In the genomic region with DNA sequence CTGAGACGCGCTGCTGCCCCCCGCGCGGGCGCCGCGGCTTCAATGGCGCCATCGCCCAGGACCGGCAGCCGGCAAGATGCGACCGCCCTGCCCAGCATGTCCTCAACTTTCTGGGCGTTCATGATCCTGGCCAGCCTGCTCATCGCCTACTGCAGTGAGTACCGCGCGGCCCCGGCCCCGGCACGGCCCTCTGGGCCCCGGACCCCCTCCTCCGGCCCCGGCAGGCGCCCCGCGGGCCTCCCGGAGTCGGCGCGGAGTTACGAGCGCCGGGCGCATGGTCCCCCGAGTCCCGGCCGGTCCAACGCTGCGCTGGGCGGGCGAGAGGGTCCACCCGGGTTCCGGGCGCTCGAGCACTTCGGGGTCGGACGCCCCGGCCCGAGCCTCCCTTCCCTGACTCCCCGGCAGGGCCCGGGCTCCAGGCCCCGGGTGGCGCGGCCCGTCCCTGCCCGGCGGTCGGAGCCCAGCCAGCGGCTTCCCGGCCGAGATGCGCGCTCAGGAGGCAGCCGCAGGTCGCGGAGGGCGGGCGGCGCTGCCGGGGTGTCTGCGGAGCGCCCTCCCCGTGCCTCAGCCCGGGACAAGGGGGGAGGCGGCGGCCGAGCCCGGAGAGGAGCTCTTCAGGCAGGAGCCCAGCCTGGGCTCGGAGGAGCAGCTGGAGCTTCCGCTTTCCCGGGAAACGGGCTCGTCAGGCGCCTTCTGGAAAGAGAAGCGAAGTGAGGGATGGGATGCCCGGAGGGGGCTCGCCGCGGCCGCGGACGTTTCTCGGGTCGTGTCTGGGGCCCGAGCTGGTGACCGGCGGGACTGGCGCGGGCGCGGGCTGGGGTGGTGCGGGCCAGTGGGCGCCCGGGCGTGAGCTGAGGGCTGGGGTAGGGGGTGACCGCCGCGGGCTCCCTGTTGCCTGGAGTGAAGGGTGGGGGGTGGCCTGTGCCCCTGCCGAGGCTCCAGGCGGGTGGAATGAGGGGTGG, we compare ENCODE assay signal across 10 cellular contexts.
DNase-seq lines count a peak whose midpoint lies in the region; ATAC-seq, FAIRE-seq and TF ChIP-seq lines count a peak whose summit lies in the region.
"Had no signal": no experiment of that assay in that cellular context is flagged by ENCODE, and none has a peak within 500 bp of the region (broad histone marks: within the 10 kb centered on the region; RNA-seq: fewer than 3 reads in every experiment).

No MANE protein-coding gene starts in this region.

- H3K9me3 Mint-ChIP-seq in H9 (no peaks in the 10 kb centered on the region; a peak in 1 of 5 replicates), brain (peaks cover 0 to 11% (median 0%) of the 10 kb centered on the region in 5 experiments)
- H3K9me3 Mint-ChIP-seq: activated B cell treated with CpG ODN at 0.5 μM for 24 hours had no signal

- H2BK12ac ChIP-seq in H9 (ENCODE audit: insufficient read length, low read depth, low read length) = no peak overlapping the region

- no peak overlapping the region for H3K4ac ChIP-seq in H9 (ENCODE audit: low read depth, low read length)

- H2BK15ac ChIP-seq in H9 (ENCODE audit: low read depth, low read length) = no peak overlapping the region

- no peak for TF ChIP-seq CTCF in H9 (conservative IDR thresholded peaks at IDR 0.05)
- TF ChIP-seq CTCF in brain (conservative IDR thresholded peaks at IDR 0.05) = no peak
- TF ChIP-seq CTCF in kidney (IDR thresholded peaks at IDR 0.05; ENCODE audit: borderline replicate concordance, extremely low read depth, insufficient read depth) = no peak

- no peak overlapping the region for H2BK5ac ChIP-seq in H9 (ENCODE audit: insufficient read length, low read length)

- intact Hi-C loops in kidney (cut with DNase I) = no loop called here

- H3K4me1 ChIP-seq in H9 (ENCODE audit: insufficient read depth, low read length) (peaks cover 3% of the 10 kb centered on the region; the same call in 1 of the 2 replicates), kidney (ENCODE audit: control insufficient read depth in 1 of 2, insufficient read depth in 1 of 2, low read depth in 1 of 2, low read length in 2 of 2) (no peaks in the 10 kb centered on the region)

- H3K9me3 ChIP-seq in H9 (ENCODE audit: control insufficient read depth, low read depth, low read length) (no peaks in the 10 kb centered on the region), kidney (ENCODE audit: control insufficient read depth in 1 of 2, low read length in 2 of 2) (no peaks in the 10 kb centered on the region)

- no peak for FAIRE-seq in kidney (lab: Jason Lieb, UNC)

- peaks cover 36 to 49% of the 10 kb centered on the region in 2 experiments for H3K4me1 Mint-ChIP-seq in H9
- peaks cover 67% of the 10 kb centered on the region for H3K4me1 Mint-ChIP-seq in brain

- H3K9ac ChIP-seq in H9 (ENCODE audit: extremely low read depth, insufficient read length, low read length) (no peak overlapping the region), kidney (ENCODE audit: low read length in 2 of 2) (no peak overlapping the region)

- H3K27ac ChIP-seq in H9 (ENCODE audit: insufficient read length, low read depth, low read length) (no peak overlapping the region), kidney (ENCODE audit: low read depth in 2 of 2, low read length in 2 of 2) (no peak overlapping the region), skin epidermis (peak overlapping the region in 7 of 21 experiments; percentile 34 to 88 (median 66))

- H3K79me2 ChIP-seq in H9 (ENCODE audit: insufficient read depth, low read length) = peaks cover 9% of the 10 kb centered on the region; the same call in 1 of the 2 replicates

- H2BK120ac ChIP-seq in H9 (ENCODE audit: low read depth, low read length, poor library complexity, severe bottlenecking) = no peak overlapping the region

- no peak overlapping the region for H4K91ac ChIP-seq in H9 (ENCODE audit: insufficient read length, low read depth, low read length)

- H3K27ac Mint-ChIP-seq in H9 = no peak overlapping the region
- peak overlapping the region in 2 of 5 experiments; percentile 87 to 94 for H3K27ac Mint-ChIP-seq in brain
- H3K27ac Mint-ChIP-seq: activated B cell treated with CpG ODN at 0.5 μM for 24 hours had no signal

- H2AFZ ChIP-seq in H9 (ENCODE audit: low read length) = no peak overlapping the region

- H3K23me2 ChIP-seq in H9 (ENCODE audit: insufficient read length, low read depth, low read length, poor library complexity, severe bottlenecking) = peaks cover 17% of the 10 kb centered on the region

- H2AK5ac ChIP-seq in H9 (ENCODE audit: insufficient read length, low read length) = no peak overlapping the region

- no peak overlapping the region for H3K56ac ChIP-seq in H9 (ENCODE audit: insufficient read length, low read depth, low read length)

- H3K36me3 Mint-ChIP-seq in H9 (ENCODE audit: insufficient read depth in 1 of 3, low read depth in 3 of 3) (peaks cover 0 to 10% (median 1%) of the 10 kb centered on the region in 3 experiments; a peak in 1 of 7 replicates), brain (no peaks in the 10 kb centered on the region)

- no peak for TF ChIP-seq POLR2A in erythroblast (IDR thresholded peaks at IDR 0.05; ENCODE audit: low read length)
- TF ChIP-seq POLR2A in GM18505 (IDR thresholded peaks at IDR 0.05; ENCODE audit: borderline replicate concordance, extremely low read depth, insufficient read depth, insufficient read length) = no peak

- peak overlapping the region; percentile 73 for H3K14ac ChIP-seq in H9 (ENCODE audit: insufficient read depth, low read length)

- no peak overlapping the region for H3T11ph ChIP-seq in H9 (ENCODE audit: low read length)

- H3K27me3 ChIP-seq in H9 (ENCODE audit: insufficient read depth, low read length) = no peaks in the 10 kb centered on the region

- no peak overlapping the region for H4K8ac ChIP-seq in H9 (replicated peaks; ENCODE audit: insufficient read length, low read depth, low read length)

- peaks cover 34% of the 10 kb centered on the region for H3K27me3 Mint-ChIP-seq in H9 (ENCODE audit: low read depth)
- peaks cover 12% of the 10 kb centered on the region for H3K27me3 Mint-ChIP-seq in brain

- peaks cover 3% of the 10 kb centered on the region for H3K79me1 ChIP-seq in H9 (ENCODE audit: insufficient read depth, low read depth, low read length, poor library complexity, severe bottlenecking)

- H3K23ac ChIP-seq in H9 (ENCODE audit: insufficient read length, low read depth, low read length) = no peak overlapping the region

- peak overlapping the region; percentile 71 to 87 for H3K4me3 Mint-ChIP-seq in H9
- peak overlapping the region; percentile 83 to 88 (median 85) for H3K4me3 Mint-ChIP-seq in brain
- H3K4me3 Mint-ChIP-seq: activated B cell treated with CpG ODN at 0.5 μM for 24 hours had no signal

- no peak overlapping the region for H4K5ac ChIP-seq in H9 (ENCODE audit: insufficient read length, low read depth, low read length)

- H4K20me1 ChIP-seq in H9 (ENCODE audit: control insufficient read depth, insufficient read depth, insufficient read length) = no peaks in the 10 kb centered on the region

- no peak overlapping the region for H3K18ac ChIP-seq in H9 (ENCODE audit: insufficient read length, low read depth, low read length)

- WGBS in H9 (ENCODE audit: extremely low coverage, insufficient read length, low lambda C conversion rate) = no CpG with 5 or more reads among the region's 113 CpGs

- peak overlapping the region; percentile 39 for H3K4me2 ChIP-seq in H9 (ENCODE audit: insufficient read depth, insufficient read length, low read length)

- ATAC-seq in HG02840 (IDR thresholded peaks at IDR 0.05; ENCODE audit: low FRiP score, unreplicated experiment) = no peak
- no peak for ATAC-seq in GM18505 (IDR thresholded peaks at IDR 0.05; ENCODE audit: unreplicated experiment)

- H3K4me3 ChIP-seq in kidney (ENCODE audit: low read length in 2 of 2) = no peak overlapping the region
- H3K4me3 ChIP-seq in skin epidermis = peak overlapping the region; percentile 23 to 51 (median 29)

- DNase-seq in H9 (peak; percentile 30), kidney (peak; percentile 51), erythroblast (lab: John Stamatoyannopoulos, UW) (no peak), HCEC 1CT (no peak)
- DNase-seq: activated B cell treated with CpG ODN at 0.5 μM for 24 hours, left cardiac atrium had no signal

- no peaks in the 10 kb centered on the region for H3K36me3 ChIP-seq in kidney (ENCODE audit: control insufficient read depth in 1 of 2, insufficient read depth in 2 of 2, low read length in 2 of 2)

- H2BK20ac ChIP-seq in H9 (ENCODE audit: low read depth, low read length, poor library complexity, severe bottlenecking) = no peak overlapping the region

Comparison
In these comparisons a context has a peak if more than half of its experiments do, and no peak if none do; other contexts are left out.
1. DNase-seq: peak in H9 (single experiment) and kidney (single experiment); none in erythroblast (0 of 2) and HCEC 1CT (single experiment).
2. H3K4me3 ChIP-seq: peak in skin epidermis (7 of 7); none in kidney (0 of 2).